Comparison of ENCODE assay signal across 10 cellular contexts in the genomic region with DNA sequence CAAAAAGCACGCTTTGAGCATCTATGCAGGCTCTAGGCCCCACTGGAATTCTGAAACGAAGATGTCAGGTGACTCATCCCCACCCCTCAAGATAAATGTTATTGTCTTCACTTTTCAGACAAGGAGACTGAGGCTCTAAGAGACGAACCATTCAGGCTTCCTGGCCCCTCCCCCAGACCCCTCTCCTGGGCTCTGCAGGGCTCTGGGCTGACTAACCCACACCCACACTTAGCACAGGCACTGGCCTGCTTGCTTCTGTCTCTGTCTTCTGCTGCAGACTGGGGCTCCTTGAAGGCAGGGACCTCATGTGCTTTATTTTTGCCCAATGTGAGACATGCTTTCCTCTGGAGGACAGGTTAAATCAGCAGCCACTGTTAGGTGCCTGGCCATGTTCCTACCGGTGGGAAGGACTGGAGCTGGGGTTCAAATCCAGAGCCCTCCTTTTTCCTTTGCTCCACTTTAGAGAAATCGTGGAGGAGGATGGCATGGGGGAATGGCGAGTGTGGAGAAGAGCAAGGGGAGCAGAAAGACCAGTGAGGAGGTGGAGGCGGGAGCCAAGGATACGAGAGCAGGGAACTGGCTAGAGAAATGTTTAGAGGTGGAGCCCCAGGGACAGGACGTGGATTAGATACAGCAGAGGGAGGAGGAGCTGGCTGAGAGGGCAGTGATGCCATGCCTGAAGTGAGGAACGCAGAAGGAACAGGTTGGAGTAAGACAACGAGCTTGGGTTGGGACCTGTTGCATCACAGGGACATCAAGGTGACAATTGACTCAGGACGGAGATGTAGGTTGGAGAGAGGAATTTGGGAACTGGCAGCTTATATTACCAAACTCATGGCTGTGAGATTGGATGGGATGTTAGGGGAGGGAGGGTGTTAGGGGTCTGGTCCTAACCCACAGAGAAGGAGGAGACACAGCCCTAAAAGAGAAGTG. TPM values are rescaled to one million over a fixed set of nuclear protein-coding genes. Genes with fewer than 3 reads are reported as not detected.
DNase-seq lines count a peak whose midpoint lies in the region; ATAC-seq and TF ChIP-seq lines count a peak whose summit lies in the region.
"Had no signal": no experiment of that assay in that cellular context is flagged by ENCODE, and none has a peak within 500 bp of the region (broad histone marks: within the 10 kb centered on the region; RNA-seq: fewer than 3 reads in every experiment).

No MANE protein-coding gene starts in this region.

- BruUV-seq in A673 (replicated peaks; lab: Mats Ljungman, UMichigan): no TSS peak

- H3K27me3 ChIP-seq in A673 (replicated peaks; ENCODE audit: insufficient read depth, low read depth, low read length, poor library complexity) (no peaks in the 10 kb centered on the region), HUES64 (ENCODE audit: insufficient read depth, low read length) (no peaks in the 10 kb centered on the region), ectodermal cell (ENCODE audit: control insufficient read depth, insufficient read depth, low read length, poor library complexity, severe bottlenecking) (no peaks in the 10 kb centered on the region)

- ATAC-seq in naive thymus-derived CD8-positive, alpha-beta T cell: no peak
- ATAC-seq in GM18867 (IDR thresholded peaks at IDR 0.05; ENCODE audit: unreplicated experiment): no peak
- ATAC-seq: Panc1 had no signal

- H3K4me1 ChIP-seq in A673 (ENCODE audit: insufficient read depth, low read length, poor library complexity, severe bottlenecking) (peaks cover 10% of the 10 kb centered on the region), HUES64 (ENCODE audit: insufficient read depth, low read length) (peaks cover 17% of the 10 kb centered on the region), ectodermal cell (ENCODE audit: control insufficient read depth, insufficient read depth, low read length) (no peaks in the 10 kb centered on the region)

- no peak for DNase-seq in A673 (ENCODE audit: low spot score)
- DNase-seq in naive thymus-derived CD8-positive, alpha-beta T cell: no peak
- DNase-seq in NCI-H2227 (lab: John Stamatoyannopoulos, UW; ENCODE audit: unreplicated experiment): no peak
- DNase-seq in DMS 273 (lab: John Stamatoyannopoulos, UW; ENCODE audit: unreplicated experiment): no peak
- no peak for DNase-seq in amygdala (lab: John Stamatoyannopoulos, UW)

- peak overlapping the region; percentile 65 to 83 (median 72) for H3K4me3 Mint-ChIP-seq in naive thymus-derived CD8-positive, alpha-beta T cell

- H3K36me3 ChIP-seq in A673 (ENCODE audit: insufficient read depth, low read length, poor library complexity, severe bottlenecking) (no peaks in the 10 kb centered on the region), HUES64 (ENCODE audit: insufficient read depth, low read length) (no peaks in the 10 kb centered on the region; the same call in 1 of the 2 replicates), ectodermal cell (ENCODE audit: control insufficient read depth, insufficient read depth, low read length) (no peaks in the 10 kb centered on the region)

- H3K36me3 Mint-ChIP-seq in naive thymus-derived CD8-positive, alpha-beta T cell: peaks cover 0 to 10% (median 7%) of the 10 kb centered on the region in 3 donors

- intact Hi-C loops in A673 (cut with micrococcal nuclease; ENCODE audit: unreplicated experiment): no loop called here

- H3K9ac ChIP-seq in HUES64 (ENCODE audit: low read depth, low read length): peak overlapping the region; percentile 24

- H3K9me3 Mint-ChIP-seq in naive thymus-derived CD8-positive, alpha-beta T cell: peaks cover 0 to 15% (median 1%) of the 10 kb centered on the region in 9 donors

- H3K4me3 ChIP-seq in A673 (ENCODE audit: low read depth, low read length, poor library complexity, severe bottlenecking): peak overlapping the region; percentile 15
- peak overlapping the region; percentile 59 for H3K4me3 ChIP-seq in HUES64 (ENCODE audit: low read length)
- peak overlapping the region; percentile 45 for H3K4me3 ChIP-seq in ectodermal cell (ENCODE audit: insufficient read depth, low read depth, low read length)

- H3K9me3 ChIP-seq in A673 (ENCODE audit: low read depth, low read length, poor library complexity, severe bottlenecking) (no peaks in the 10 kb centered on the region), HUES64 (ENCODE audit: insufficient read depth, low read depth, low read length) (no peaks in the 10 kb centered on the region), ectodermal cell (ENCODE audit: control insufficient read depth, low read length) (no peaks in the 10 kb centered on the region)

- TF ChIP-seq CTCF in A673 (conservative IDR thresholded peaks at IDR 0.05; ENCODE audit: low read depth, low read length): no peak

- WGBS in HUES64: 62% methylated on average over 12 of the region's 12 CpGs
- WGBS in ectodermal cell, 2 experiments: 70 to 73% methylated on average over 12 of the region's 12 CpGs

- POLR2A ChIA-PET in A673 (lab: Charles Lee; ENCODE audit: low non-redundant PET): no interaction called here
- POLR2A ChIA-PET in naive thymus-derived CD8-positive, alpha-beta T cell (lab: Charles Lee): no interaction called here

- H3K4me1 Mint-ChIP-seq in naive thymus-derived CD8-positive, alpha-beta T cell: peaks cover 19 to 38% (median 30%) of the 10 kb centered on the region in 4 donors

- CTCF ChIA-PET in A673 (lab: Charles Lee): no interaction called here

- H3K27ac Mint-ChIP-seq in naive thymus-derived CD8-positive, alpha-beta T cell: peak overlapping the region in 7 of 10 donors; percentile 2 to 70 (median 31)

- no peak overlapping the region for H3K27ac ChIP-seq in A673 (ENCODE audit: low read depth, low read length, poor library complexity, severe bottlenecking)
- no peak overlapping the region; the same call in 1 of the 2 replicates for H3K27ac ChIP-seq in HUES64 (ENCODE audit: low read depth, low read length)
- H3K27ac ChIP-seq in ectodermal cell (ENCODE audit: insufficient read depth, low read depth, low read length, poor library complexity, severe bottlenecking): no peak overlapping the region

- peaks cover 3 to 32% (median 15%) of the 10 kb centered on the region in 5 donors for H3K27me3 Mint-ChIP-seq in naive thymus-derived CD8-positive, alpha-beta T cell

RNA-seq across cellular contexts. Expression of gene TMEM125, which starts 1.7 kb away (rescaled TPM):
- not detected in 2 replicates for total RNA-seq in A673 (2021)
- 8.0 TPM for polyA plus RNA-seq in HUES64 (2013, experiment 1 of 2)
- polyA plus RNA-seq in HUES64 (2013, experiment 2 of 2): 5.1 TPM
- polyA plus RNA-seq in ectodermal cell (2013, experiment 1 of 4): 1.5 TPM
- polyA plus RNA-seq in ectodermal cell (2013, experiment 2 of 4): 2.1 TPM
- polyA plus RNA-seq in ectodermal cell (2013, experiment 3 of 4): 0.96 TPM
- polyA plus RNA-seq in ectodermal cell (2013, experiment 4 of 4): 1.3 TPM
- total RNA-seq in naive thymus-derived CD8-positive, alpha-beta T cell: not detected
- under 1 TPM in 2 of 3 donors, not detected in 1; 0.23 to 0.33 TPM for polyA plus RNA-seq in naive thymus-derived CD8-positive, alpha-beta T cell

RNA-seq across cellular contexts. Expression of gene C1orf210, which starts 13.9 kb away (rescaled TPM):
- not detected in 2 replicates for total RNA-seq in A673 (2021)
- polyA plus RNA-seq in HUES64 (2013, experiment 1 of 2): 2.5 TPM
- polyA plus RNA-seq in HUES64 (2013, experiment 2 of 2): 4.1 TPM
- polyA plus RNA-seq in ectodermal cell (2013, experiment 1 of 4): not detected
- 0.12 TPM for polyA plus RNA-seq in ectodermal cell (2013, experiment 2 of 4)
- polyA plus RNA-seq in ectodermal cell (2013, experiment 3 of 4): not detected
- not detected for polyA plus RNA-seq in ectodermal cell (2013, experiment 4 of 4)
- not detected for total RNA-seq in naive thymus-derived CD8-positive, alpha-beta T cell
- polyA plus RNA-seq in naive thymus-derived CD8-positive, alpha-beta T cell: under 1 TPM in 1 of 3 donors, not detected in 2; 0.13 TPM
- total RNA-seq: omental fat pad had no signal

RNA-seq across cellular contexts. Expression of gene TIE1, which starts 29.3 kb away (rescaled TPM):
- not detected in 2 replicates for total RNA-seq in A673 (2021)
- polyA plus RNA-seq in HUES64 (2013, experiment 1 of 2): 1.9 TPM
- 2.3 TPM for polyA plus RNA-seq in HUES64 (2013, experiment 2 of 2)
- polyA plus RNA-seq in ectodermal cell (2013, experiment 1 of 4): 1.8 TPM
- polyA plus RNA-seq in ectodermal cell (2013, experiment 2 of 4): 1.4 TPM
- 1.3 TPM for polyA plus RNA-seq in ectodermal cell (2013, experiment 3 of 4)
- polyA plus RNA-seq in ectodermal cell (2013, experiment 4 of 4): 1.3 TPM
- not detected for total RNA-seq in naive thymus-derived CD8-positive, alpha-beta T cell
- not detected for polyA plus RNA-seq in naive thymus-derived CD8-positive, alpha-beta T cell
